In the genomic region with DNA sequence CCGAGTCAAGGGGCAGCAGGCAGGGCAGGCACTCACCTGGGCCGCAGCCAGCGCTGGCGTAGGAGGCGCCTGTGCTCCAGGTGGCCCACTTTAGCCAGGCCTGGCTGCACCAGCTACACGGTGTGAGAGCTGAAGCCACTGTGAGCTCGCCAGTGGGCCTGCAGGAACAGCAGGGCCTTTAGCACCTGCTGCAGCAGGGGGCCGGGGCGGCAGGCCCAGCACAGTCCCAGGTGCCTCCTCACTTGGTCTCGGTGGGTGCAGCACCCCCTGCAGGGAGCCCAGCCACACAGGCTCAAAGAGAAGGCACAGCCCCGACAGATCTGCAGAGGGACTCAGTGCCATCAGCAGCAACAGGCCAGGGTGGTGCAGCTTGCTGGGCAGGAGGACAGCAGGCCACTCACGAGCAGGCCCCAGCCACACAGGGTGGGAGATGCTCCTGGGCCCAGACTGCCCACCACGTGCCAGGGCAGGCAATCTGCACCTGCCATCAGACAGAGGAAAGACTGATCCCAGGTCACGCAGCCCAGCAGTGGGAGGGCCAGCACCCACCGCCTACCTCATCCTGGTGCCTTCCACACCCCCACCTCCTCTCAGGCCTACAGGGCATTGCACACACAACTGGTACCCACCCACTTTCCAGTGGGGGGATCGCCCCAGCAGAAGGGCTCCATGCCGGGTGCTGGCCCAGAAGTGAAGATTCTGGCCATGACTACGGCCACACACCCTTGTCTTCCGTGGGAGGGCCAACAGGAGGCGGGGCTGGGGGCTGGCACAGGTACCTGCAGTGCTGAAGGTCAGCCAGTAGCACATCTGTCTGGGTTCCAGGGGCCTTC, we compare ENCODE assay signal across 12 cellular contexts. TPM values are rescaled to one million over a fixed set of nuclear protein-coding genes. Genes with fewer than 3 reads are reported as not detected.
DNase-seq lines count a peak whose midpoint lies in the region; ATAC-seq and TF ChIP-seq lines count a peak whose summit lies in the region.
"Had no signal": no experiment of that assay in that cellular context is flagged by ENCODE, and none has a peak within 500 bp of the region (broad histone marks: within the 10 kb centered on the region; RNA-seq: fewer than 3 reads in every experiment).

No MANE protein-coding gene starts in this region.

- H4K20me1 ChIP-seq in osteoblast (ENCODE audit: insufficient read depth, low read length) = no peaks in the 10 kb centered on the region

- H3K4me3 ChIP-seq in HEK293 (ENCODE audit: low read depth, low read length) = no peak overlapping the region
- no peak overlapping the region for H3K4me3 ChIP-seq in osteoblast (ENCODE audit: insufficient read depth, low read length)
- no peak overlapping the region for H3K4me3 ChIP-seq in lower lobe of right lung

- CTCF ChIA-PET in activated CD4-positive, alpha-beta T cell treated with anti-CD3 and anti-CD28 coated beads, Interleukin-2, amount 10 ng/mL, durations not matched to agents 7 days and 5 days (lab: Charles Lee) = interaction anchor here (1.1 kb wide), 1 partner anchor 29 kb away, joined by 3 read pairs; no protein-coding TSS in a partner anchor
- CTCF ChIA-PET in HEK293 (lab: Yijun Ruan, JAX) = interaction anchor here (0.6 kb wide), 2 partner anchors 13 to 569 kb away, joined by 3 read pairs; no protein-coding TSS in a partner anchor

- H3K27me3 ChIP-seq in osteoblast (ENCODE audit: insufficient read depth, low read length) = peaks cover 14% of the 10 kb centered on the region
- H3K27me3 ChIP-seq in lower lobe of right lung (ENCODE audit: low read depth) = peaks cover 3% of the 10 kb centered on the region

- no peak overlapping the region for H3K4me3 Mint-ChIP-seq in activated CD4-positive, alpha-beta T cell treated with anti-CD3 and anti-CD28 coated beads, Interleukin-2, amount 10 ng/mL, durations not matched to agents 7 days and 5 days

- H3K79me2 ChIP-seq in osteoblast (ENCODE audit: insufficient read depth, low read length) = no peaks in the 10 kb centered on the region

- ATAC-seq in HG03095 (IDR thresholded peaks at IDR 0.05; ENCODE audit: unreplicated experiment) (no peak), lower lobe of right lung (no peak)

- H3K4me1 Mint-ChIP-seq in activated CD4-positive, alpha-beta T cell treated with anti-CD3 and anti-CD28 coated beads, Interleukin-2, amount 10 ng/mL, durations not matched to agents 7 days and 5 days = no peaks in the 10 kb centered on the region

- H3K9me3 ChIP-seq in HEK293 (ENCODE audit: control insufficient read depth, insufficient read depth, low read depth, low read length) (no peaks in the 10 kb centered on the region), osteoblast (ENCODE audit: low read depth, low read length) (no peaks in the 10 kb centered on the region), lower lobe of right lung (no peaks in the 10 kb centered on the region)
- H3K9me3 ChIP-seq: neutrophil had no signal

- H3K4me2 ChIP-seq in osteoblast (ENCODE audit: insufficient read depth, low read length) = no peak overlapping the region

- H3K27me3 Mint-ChIP-seq in activated CD4-positive, alpha-beta T cell treated with anti-CD3 and anti-CD28 coated beads, Interleukin-2, amount 10 ng/mL, durations not matched to agents 7 days and 5 days = peaks cover 5% of the 10 kb centered on the region

- no peaks in the 10 kb centered on the region for H3K9me3 Mint-ChIP-seq in activated CD4-positive, alpha-beta T cell treated with anti-CD3 and anti-CD28 coated beads, Interleukin-2, amount 10 ng/mL, durations not matched to agents 7 days and 5 days

- POLR2A ChIA-PET in activated CD4-positive, alpha-beta T cell treated with anti-CD3 and anti-CD28 coated beads, Interleukin-2, amount 10 ng/mL, durations not matched to agents 7 days and 5 days (lab: Charles Lee) = no interaction called here
- POLR2A ChIA-PET in HEK293 (lab: Yijun Ruan, JAX) = interaction anchor here (3.3 kb wide), 1 partner anchor 51 kb away, joined by 13 read pairs; no protein-coding TSS in a partner anchor

- H3K27ac Mint-ChIP-seq in activated CD4-positive, alpha-beta T cell treated with anti-CD3 and anti-CD28 coated beads, Interleukin-2, amount 10 ng/mL, durations not matched to agents 7 days and 5 days = no peak overlapping the region

- H3K36me3 Mint-ChIP-seq in activated CD4-positive, alpha-beta T cell treated with anti-CD3 and anti-CD28 coated beads, Interleukin-2, amount 10 ng/mL, durations not matched to agents 7 days and 5 days (ENCODE audit: low read depth) = no peaks in the 10 kb centered on the region

- no peak overlapping the region for H2AFZ ChIP-seq in osteoblast (ENCODE audit: low read length)

- H3K27ac ChIP-seq in HEK293 (ENCODE audit: extremely low read depth, low read depth, low read length) (peak overlapping the region; percentile 31), osteoblast (ENCODE audit: low read depth, low read length) (no peak overlapping the region), lower lobe of right lung (no peak overlapping the region)
- H3K27ac ChIP-seq: neutrophil had no signal

- H3K4me1 ChIP-seq in HEK293 (ENCODE audit: control insufficient read depth, insufficient read depth, low read length) = no peaks in the 10 kb centered on the region
- peaks cover 2% of the 10 kb centered on the region for H3K4me1 ChIP-seq in osteoblast (ENCODE audit: insufficient read depth, low read length)
- no peaks in the 10 kb centered on the region for H3K4me1 ChIP-seq in lower lobe of right lung

- peak; percentile 83 for TF ChIP-seq CTCF in HEK293 (tag by site-specific recombination; IDR thresholded peaks at IDR 0.05)
- TF ChIP-seq CTCF in osteoblast (IDR thresholded peaks at IDR 0.05; ENCODE audit: extremely low read depth, low read depth, low read length) = no peak
- TF ChIP-seq CTCF in lower lobe of right lung (IDR thresholded peaks at IDR 0.05) = no peak

- peaks cover 0 to under 1% of the 10 kb centered on the region in 2 experiments; a peak in 2 of 3 replicates for H3K36me3 ChIP-seq in HEK293 (ENCODE audit: control insufficient read depth in 2 of 2, insufficient read depth in 1 of 2, low read length in 2 of 2)
- H3K36me3 ChIP-seq in osteoblast (ENCODE audit: insufficient read depth, low read length) = no peaks in the 10 kb centered on the region
- no peaks in the 10 kb centered on the region for H3K36me3 ChIP-seq in lower lobe of right lung

- DNase-seq in activated CD4-positive, alpha-beta T cell treated with anti-CD3 and anti-CD28 coated beads, Interleukin-2, amount 10 ng/mL, durations not matched to agents 7 days and 5 days = peak; percentile 15
- no peak for DNase-seq in activated CD4-positive, alpha-beta T cell treated with anti-CD3 and anti-CD28 coated beads, Interleukin-2, amount 50 U/mL, for 1 hour
- DNase-seq in SK-N-DZ (ENCODE audit: low spot score) (peak; percentile 31), osteoblast (ENCODE audit: insufficient read length, low spot score, missing footprints) (peak; percentile 84), lower lobe of right lung (no peak), SKM-1 (lab: John Stamatoyannopoulos, UW; ENCODE audit: unreplicated experiment) (no peak)
- DNase-seq: GOT3, NCI-H226 had no signal

- intact Hi-C loops in lower lobe of right lung (cut with DNase I) = no loop called here

TF ChIP-seq in HEK293, 187 proteins besides CTCF, POLR2A, EP300 and RAD21 (continues in another document):
- TF ChIP-seq ZNF391 (tag by site-specific recombination; IDR thresholded peaks at IDR 0.05; ENCODE audit: borderline replicate concordance, low read depth) = no peak
- TF ChIP-seq ZNF658 (tag by site-specific recombination; IDR thresholded peaks at IDR 0.05) = no peak
- TF ChIP-seq, protein P1, sequence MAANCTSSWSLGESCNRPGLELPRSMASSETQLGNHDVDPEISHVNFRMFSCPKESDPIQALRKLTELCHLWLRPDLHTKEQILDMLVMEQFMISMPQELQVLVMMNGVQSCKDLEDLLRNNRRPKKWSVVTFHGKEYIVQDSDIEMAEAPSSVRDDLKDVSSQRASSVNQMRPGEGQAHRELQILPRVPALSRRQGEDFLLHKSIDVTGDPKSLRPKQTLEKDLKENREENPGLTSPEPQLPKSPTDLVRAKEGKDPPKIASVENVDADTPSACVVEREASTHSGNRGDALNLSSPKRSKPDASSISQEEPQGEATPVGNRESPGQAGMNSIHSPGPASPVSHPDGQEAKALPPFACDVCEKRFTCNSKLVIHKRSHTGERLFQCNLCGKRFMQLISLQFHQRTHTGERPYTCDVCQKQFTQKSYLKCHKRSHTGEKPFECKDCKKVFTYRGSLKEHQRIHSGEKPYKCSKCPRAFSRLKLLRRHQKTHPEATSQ (tag by site-specific recombination; IDR thresholded peaks at IDR 0.05) = no peak

RNA-seq across cellular contexts. Expression of a gene that starts 15.8 kb away (rescaled TPM):
- total RNA-seq in activated CD4-positive, alpha-beta T cell treated with anti-CD3 and anti-CD28 coated beads, Interleukin-2, amount 10 ng/mL, durations not matched to agents 7 days and 5 days = 100 to 1,000 TPM in 1 of 2 experiments, 10 to 100 TPM in 1; 91.3 to 101 TPM
- polyA plus RNA-seq in SK-N-DZ (2014; cell fraction: cytosol; rRNA removed) = 8.0 and 18.4 TPM in 2 replicates
- polyA plus RNA-seq in SK-N-DZ (2014; cell fraction: nucleus; rRNA removed) = 68.8 and 86.8 TPM in 2 replicates
- total RNA-seq in osteoblast (2.2 and 2.4 TPM in 2 replicates), lower lobe of right lung (13.1 TPM)

RNA-seq across cellular contexts. Expression of a gene that starts 21.4 kb away (rescaled TPM):
- not detected for total RNA-seq in activated CD4-positive, alpha-beta T cell treated with anti-CD3 and anti-CD28 coated beads, Interleukin-2, amount 10 ng/mL, durations not matched to agents 7 days and 5 days
- not detected in 2 replicates for polyA plus RNA-seq in SK-N-DZ (2014; cell fraction: cytosol; rRNA removed)
- not detected in 2 replicates for polyA plus RNA-seq in SK-N-DZ (2014; cell fraction: nucleus; rRNA removed)
- not detected in 2 replicates for total RNA-seq in osteoblast
- total RNA-seq in lower lobe of right lung = not detected
- total RNA-seq: endothelial cell of umbilical vein had no signal
- polyA plus RNA-seq: endothelial cell of umbilical vein had no signal

RNA-seq across cellular contexts. Expression of a gene that starts 33.2 kb away (rescaled TPM):
- 10 to 100 TPM; 53.7 to 59.1 TPM for total RNA-seq in activated CD4-positive, alpha-beta T cell treated with anti-CD3 and anti-CD28 coated beads, Interleukin-2, amount 10 ng/mL, durations not matched to agents 7 days and 5 days
- 1.2 and 3.7 TPM in 2 replicates for polyA plus RNA-seq in SK-N-DZ (2014; cell fraction: cytosol; rRNA removed)
- polyA plus RNA-seq in SK-N-DZ (2014; cell fraction: nucleus; rRNA removed) = 4.4 and 11.4 TPM in 2 replicates
- 5.8 and 6.2 TPM in 2 replicates for total RNA-seq in osteoblast
- 20.8 TPM for total RNA-seq in lower lobe of right lung

RNA-seq across cellular contexts. Expression of a gene that starts 34.4 kb away (rescaled TPM):
- total RNA-seq in activated CD4-positive, alpha-beta T cell treated with anti-CD3 and anti-CD28 coated beads, Interleukin-2, amount 10 ng/mL, durations not matched to agents 7 days and 5 days = under 1 TPM; 0.29 to 0.69 TPM
- polyA plus RNA-seq in SK-N-DZ (2014; cell fraction: cytosol; rRNA removed) = not detected in 2 replicates
- polyA plus RNA-seq in SK-N-DZ (2014; cell fraction: nucleus; rRNA removed) = 0.41 TPM in 1 of 2 replicates, not detected in the other
- total RNA-seq in osteoblast (9.1 and 14.5 TPM in 2 replicates), lower lobe of right lung (29.4 TPM)

RNA-seq across cellular contexts. Expression of a gene that starts 42.8 kb away (rescaled TPM):
- total RNA-seq in activated CD4-positive, alpha-beta T cell treated with anti-CD3 and anti-CD28 coated beads, Interleukin-2, amount 10 ng/mL, durations not matched to agents 7 days and 5 days = 10 to 100 TPM; 13.7 to 15.9 TPM
- polyA plus RNA-seq in SK-N-DZ (2014; cell fraction: cytosol; rRNA removed) = 8.2 and 11.0 TPM in 2 replicates
- 40.1 and 53.4 TPM in 2 replicates for polyA plus RNA-seq in SK-N-DZ (2014; cell fraction: nucleus; rRNA removed)
- total RNA-seq in osteoblast (9.0 and 13.6 TPM in 2 replicates), lower lobe of right lung (7.2 TPM)

Comparison
In these comparisons a context has a peak if more than half of its experiments do, and no peak if none do; other contexts are left out.
1. DNase-seq: peak in activated CD4-positive, alpha-beta T cell treated with anti-CD3 and anti-CD28 coated beads, Interleukin-2, amount 10 ng/mL, durations not matched to agents 7 days and 5 days (single experiment), SK-N-DZ (single experiment) and osteoblast (single experiment); none in activated CD4-positive, alpha-beta T cell treated with anti-CD3 and anti-CD28 coated beads, Interleukin-2, amount 50 U/mL, for 1 hour (single experiment), lower lobe of right lung (single experiment) and SKM-1 (single experiment).